ENCODE assay signal across 11 cellular contexts in genomic region chr1:151312439-151313225, GRCh38. TPM values are rescaled to one million over a fixed set of nuclear protein-coding genes. Genes with fewer than 3 reads are reported as not detected.
DNase-seq lines count a peak whose midpoint lies in the region; ATAC-seq and TF ChIP-seq lines count a peak whose summit lies in the region.
"Had no signal": no experiment of that assay in that cellular context is flagged by ENCODE, and none has a peak within 500 bp of the region (broad histone marks: within the 10 kb centered on the region; RNA-seq: fewer than 3 reads in every experiment).

No MANE protein-coding gene starts in this region.

- peaks cover 47% of the 10 kb centered on the region for H3K4me1 Mint-ChIP-seq in activated naive CD8-positive, alpha-beta T cell (ENCODE audit: low read depth)

- 95% methylated on average over 12 of the region's 12 CpGs for WGBS in SK-N-SH (ENCODE audit: low lambda C conversion rate)
- 84 to 93% (median 87%) methylated on average over 12 of the region's 12 CpGs for WGBS in stomach, 5 donors

- TF ChIP-seq POLR2A in stomach (IDR thresholded peaks at IDR 0.05): no peak

- peaks cover 27 to 44% of the 10 kb centered on the region in 2 experiments for H3K4me1 ChIP-seq in SK-N-SH (ENCODE audit: control insufficient read depth in 1 of 2, insufficient read depth in 2 of 2, low read depth in 1 of 2, low read length in 1 of 2)
- peaks cover 49 to 70% (median 61%) of the 10 kb centered on the region in 4 donors for H3K4me1 ChIP-seq in stomach

- H3K27me3 Mint-ChIP-seq in activated naive CD8-positive, alpha-beta T cell: no peaks in the 10 kb centered on the region

- intact Hi-C loops in stomach (cut with DNase I; ENCODE audit: low total_unique reads): no loop called here

- no peaks in the 10 kb centered on the region for H3K9me2 ChIP-seq in SK-N-SH

- ATAC-seq in SK-N-SH treated with all-trans-retinoic acid at 6 μM for 48 hours (no peak), HG03097 (IDR thresholded peaks at IDR 0.05; ENCODE audit: low FRiP score, unreplicated experiment) (no peak), HG02759 (IDR thresholded peaks at IDR 0.05; ENCODE audit: unreplicated experiment) (no peak)

- H3K36me3 ChIP-seq in SK-N-SH (replicated peaks in 1 of 2; ENCODE audit: control insufficient read depth in 1 of 2, insufficient read depth in 2 of 2, low read length in 1 of 2) (peaks cover 32 to 52% of the 10 kb centered on the region in 2 experiments), stomach (peaks cover 24 to 100% (median 91%) of the 10 kb centered on the region in 4 donors)

- H3K9me3 Mint-ChIP-seq in activated naive CD8-positive, alpha-beta T cell (ENCODE audit: low read depth): no peaks in the 10 kb centered on the region

- CTCF ChIA-PET in SK-N-SH (lab: Yijun Ruan, JAX): interaction anchor here (0.9 to 15.1 kb wide), 3 partner anchors 11 to 213 kb away, joined by 4 to 309 read pairs (median 43); no protein-coding TSS in a partner anchor

- peak overlapping the region; percentile 59 for H3K4me2 ChIP-seq in SK-N-SH

- H3K9me3 ChIP-seq in SK-N-SH (no peaks in the 10 kb centered on the region), stomach (no peaks in the 10 kb centered on the region)

- H3K9ac ChIP-seq in SK-N-SH: peak overlapping the region; percentile 47; the same call in 1 of the 2 replicates

- H3F3A ChIP-seq in SK-N-SH (replicated peaks; ENCODE audit: insufficient read depth): peaks cover 40% of the 10 kb centered on the region

- TF ChIP-seq EP300 in SK-N-SH (IDR thresholded peaks at IDR 0.05; ENCODE audit: borderline replicate concordance in 1 of 2, low read depth in 1 of 2, low read length in 1 of 2): no peak
- no peak for TF ChIP-seq EP300 in stomach (IDR thresholded peaks at IDR 0.05)

- H3K27ac ChIP-seq in SK-N-SH (ENCODE audit: low read depth in 2 of 2, low read length in 1 of 2) (peak overlapping the region in 1 of 2 experiments; percentile 90; a peak in 2 of 4 replicates), stomach (peak overlapping the region in 4 of 5 donors; percentile 68 to 84 (median 84))

- DNase-seq in SK-N-SH (no peak), foreskin fibroblast (peak; percentile 31 to 62), stomach (no peak)
- DNase-seq in stimulated activated CD4-positive, alpha-beta T cell treated with anti-CD3 and anti-CD28 coated beads, Interleukin-12 subunit alpha, Interleukin-12 subunit beta, amount 100 ng/mL, for 4 hours: no peak
- DNase-seq: activated CD8-positive, alpha-beta memory T cell treated with anti-CD3 and anti-CD28 coated beads, Interleukin-2, amount 50 U/mL, for 48 hours; NCI-H1105; RPMI8226 had no signal

- H3K4me3 ChIP-seq in SK-N-SH (ENCODE audit: low read depth in 2 of 2, low read length in 1 of 2): no peak overlapping the region
- H3K4me3 ChIP-seq in foreskin fibroblast (ENCODE audit: low read depth in 1 of 2, low read length in 2 of 2): no peak overlapping the region
- H3K4me3 ChIP-seq in stomach: no peak overlapping the region

- H3K36me3 Mint-ChIP-seq in activated naive CD8-positive, alpha-beta T cell: peaks cover 10% of the 10 kb centered on the region

- TF ChIP-seq CTCF in SK-N-SH (IDR thresholded peaks at IDR 0.05): no peak
- TF ChIP-seq CTCF in foreskin fibroblast (IDR thresholded peaks at IDR 0.05; ENCODE audit: low read depth, low read length): no peak
- no peak for TF ChIP-seq CTCF in stomach (IDR thresholded peaks at IDR 0.05)

- H3K27me3 ChIP-seq in SK-N-SH (ENCODE audit: insufficient read depth) (no peaks in the 10 kb centered on the region), stomach (no peaks in the 10 kb centered on the region)

- H2AFZ ChIP-seq in SK-N-SH (ENCODE audit: low read depth): no peak overlapping the region

- no peak for TF ChIP-seq RAD21 in SK-N-SH (IDR thresholded peaks at IDR 0.05; ENCODE audit: low read length)

- H3K79me2 ChIP-seq in SK-N-SH (ENCODE audit: insufficient read depth): peaks cover 46% of the 10 kb centered on the region; the same call in 1 of the 2 replicates

- H3K27ac Mint-ChIP-seq in activated naive CD8-positive, alpha-beta T cell: peak overlapping the region; percentile 99

- POLR2A ChIA-PET in SK-N-SH (lab: Yijun Ruan, JAX): no interaction called here

- H3K4me3 Mint-ChIP-seq in activated naive CD8-positive, alpha-beta T cell: peak overlapping the region; percentile 70

- H4K20me1 ChIP-seq in SK-N-SH (ENCODE audit: insufficient read depth): peaks cover 14% of the 10 kb centered on the region

TF ChIP-seq in SK-N-SH, 30 proteins besides CTCF, POLR2A, EP300 and RAD21 (continues in another document):
- TF ChIP-seq YY1 (IDR thresholded peaks at IDR 0.05; ENCODE audit: low read depth): no peak
- no peak for TF ChIP-seq IRF3 (IDR thresholded peaks at IDR 0.05; ENCODE audit: low read depth, low read length)
- no peak for TF ChIP-seq JUND (IDR thresholded peaks at IDR 0.05)
- no peak for TF ChIP-seq MAX (IDR thresholded peaks at IDR 0.05; ENCODE audit: low read depth)
- no peak for TF ChIP-seq RCOR1 (IDR thresholded peaks at IDR 0.05; ENCODE audit: low read length)
- no peak for TF ChIP-seq GABPA (IDR thresholded peaks at IDR 0.05; ENCODE audit: low read depth)
- TF ChIP-seq FOXJ3 (CRISPR knock-in tag; IDR thresholded peaks at IDR 0.05): no peak

TF ChIP-seq in SK-N-SH treated with all-trans-retinoic acid at 6 μM for 48 hours, 23 proteins besides CTCF, POLR2A, EP300 and RAD21:
- TF ChIP-seq ZNF565 (CRISPR knock-in tag; conservative IDR thresholded peaks at IDR 0.05; ENCODE audit: low read depth) (no peak), TSHZ2 (CRISPR knock-in tag; IDR thresholded peaks at IDR 0.05) (no peak), TOX (CRISPR knock-in tag; IDR thresholded peaks at IDR 0.05; ENCODE audit: borderline replicate concordance) (no peak), ZFP3 (CRISPR knock-in tag; IDR thresholded peaks at IDR 0.05) (no peak), GLIS3 (CRISPR knock-in tag; IDR thresholded peaks at IDR 0.05) (no peak), TCF4 (CRISPR knock-in tag; IDR thresholded peaks at IDR 0.05; ENCODE audit: borderline replicate concordance) (no peak), CREB5 (CRISPR knock-in tag; IDR thresholded peaks at IDR 0.05; ENCODE audit: low read depth) (no peak)

RNA-seq across cellular contexts. Expression of gene PI4KB, which starts 14.6 kb away (rescaled TPM):
- polyA plus RNA-seq in SK-N-SH (2012; rRNA removed) (62.9 and 76.6 TPM in 2 replicates), stomach (10 to 100 TPM; 24.1 to 33.5 (median 25.3) TPM)
- 37.1 and 54.0 TPM in 2 replicates for polyA plus RNA-seq in SK-N-SH (2012; cell fraction: cytosol; rRNA removed)
- polyA plus RNA-seq in SK-N-SH (2012; cell fraction: nucleus; rRNA removed): 90.1 and 105 TPM in 2 replicates
- total RNA-seq in stomach: 100 to 1,000 TPM in 2 of 5 donors, 10 to 100 TPM in 3; 33.2 to 187 (median 62.6) TPM

RNA-seq across cellular contexts. Expression of gene ZNF687, which starts 30.5 kb away (rescaled TPM):
- polyA plus RNA-seq in SK-N-SH (2012; rRNA removed): 14.6 and 15.8 TPM in 2 replicates
- 3.9 and 6.8 TPM in 2 replicates for polyA plus RNA-seq in SK-N-SH (2012; cell fraction: cytosol; rRNA removed)
- 23.5 and 29.2 TPM in 2 replicates for polyA plus RNA-seq in SK-N-SH (2012; cell fraction: nucleus; rRNA removed)
- 10 to 100 TPM; 11.9 to 59.6 (median 19.3) TPM for total RNA-seq in stomach
- 10 to 100 TPM in 1 of 3 donors, 1 to 10 TPM in 2; 6.8 to 10.8 (median 7.3) TPM for polyA plus RNA-seq in stomach

RNA-seq across cellular contexts. Expression of gene RFX5, which starts 34.4 kb away (rescaled TPM):
- polyA plus RNA-seq in SK-N-SH (2012; rRNA removed) (29.1 and 49.0 TPM in 2 replicates), stomach (10 to 100 TPM in 2 of 3 donors, 1 to 10 TPM in 1; 9.9 to 19.4 (median 14.2) TPM)
- polyA plus RNA-seq in SK-N-SH (2012; cell fraction: cytosol; rRNA removed): 31.1 and 32.7 TPM in 2 replicates
- 70.3 and 111 TPM in 2 replicates for polyA plus RNA-seq in SK-N-SH (2012; cell fraction: nucleus; rRNA removed)
- total RNA-seq in stomach: 100 to 1,000 TPM in 1 of 5 donors, 10 to 100 TPM in 4; 20.4 to 117 (median 39.1) TPM

RNA-seq across cellular contexts. Expression of gene PSMD4, which starts 58.1 kb away (rescaled TPM):
- 419 and 518 TPM in 2 replicates for polyA plus RNA-seq in SK-N-SH (2012; rRNA removed)
- 388 and 427 TPM in 2 replicates for polyA plus RNA-seq in SK-N-SH (2012; cell fraction: cytosol; rRNA removed)
- 294 and 298 TPM in 2 replicates for polyA plus RNA-seq in SK-N-SH (2012; cell fraction: nucleus; rRNA removed)
- 100 to 1,000 TPM in 2 of 5 donors, 10 to 100 TPM in 3; 81.3 to 220 (median 83.2) TPM for total RNA-seq in stomach
- polyA plus RNA-seq in stomach: 100 to 1,000 TPM; 126 to 234 (median 176) TPM

RNA-seq across cellular contexts. Expression of gene SELENBP1, which starts 59.9 kb away (rescaled TPM):
- polyA plus RNA-seq in SK-N-SH (2012; rRNA removed): 0.11 and 0.16 TPM in 2 replicates
- polyA plus RNA-seq in SK-N-SH (2012; cell fraction: cytosol; rRNA removed): 0.12 and 0.17 TPM in 2 replicates
- 0.30 and 0.35 TPM in 2 replicates for polyA plus RNA-seq in SK-N-SH (2012; cell fraction: nucleus; rRNA removed)
- 100 to 1,000 TPM in 4 of 5 donors, 10 to 100 TPM in 1; 68.8 to 661 (median 281) TPM for total RNA-seq in stomach
- 100 to 1,000 TPM; 102 to 153 (median 117) TPM for polyA plus RNA-seq in stomach

Comparison
In these comparisons a context has a peak if more than half of its experiments do, and no peak if none do; other contexts are left out.
1. DNase-seq: peak in foreskin fibroblast (2 of 2); none in SK-N-SH (single experiment), stomach (single experiment) and stimulated activated CD4-positive, alpha-beta T cell treated with anti-CD3 and anti-CD28 coated beads, Interleukin-12 subunit alpha, Interleukin-12 subunit beta, amount 100 ng/mL, for 4 hours (single experiment).